ENCODE assay signal across 11 cellular contexts in genomic region chr3:53846851-53847155, GRCh38. TPM values are rescaled to one million over a fixed set of nuclear protein-coding genes. Genes with fewer than 3 reads are reported as not detected.
DNase-seq lines count a peak whose midpoint lies in the region; ATAC-seq, FAIRE-seq and TF ChIP-seq lines count a peak whose summit lies in the region.
"Had no signal": no experiment of that assay in that cellular context is flagged by ENCODE, and none has a peak within 500 bp of the region (broad histone marks: within the 10 kb centered on the region; RNA-seq: fewer than 3 reads in every experiment).

No MANE protein-coding gene starts in this region.

- H3K27me3 ChIP-seq in astrocyte (ENCODE audit: insufficient read depth, low read length) (peaks cover 24% of the 10 kb centered on the region), thoracic aorta (replicated peaks; ENCODE audit: insufficient read depth) (no peaks in the 10 kb centered on the region)

- H2AFZ ChIP-seq in astrocyte (ENCODE audit: low read depth, low read length) = peak overlapping the region; percentile 82

- H3K4me3 ChIP-seq in astrocyte (ENCODE audit: insufficient read depth, low read depth, low read length) = no peak overlapping the region
- H3K4me3 ChIP-seq in thoracic aorta = peak overlapping the region; percentile 82

- no peaks in the 10 kb centered on the region for H3K9me3 ChIP-seq in astrocyte (ENCODE audit: insufficient read depth, low read depth, low read length)
- no peaks in the 10 kb centered on the region for H3K9me3 ChIP-seq in thoracic aorta

- no peak for FAIRE-seq in astrocyte (lab: Jason Lieb, UNC)

- peaks cover 47% of the 10 kb centered on the region for H3K27me3 Mint-ChIP-seq in activated T-cell treated with anti-CD3 and anti-CD28 coated beads, Interleukin-2, amount 50 U/mL, for 4 hours (ENCODE audit: low read depth)
- H3K27me3 Mint-ChIP-seq in astrocyte (ENCODE audit: low read depth, unreplicated experiment) (peaks cover 38% of the 10 kb centered on the region), memory B cell (peaks cover 18% of the 10 kb centered on the region)

- no peaks in the 10 kb centered on the region for H4K20me1 ChIP-seq in astrocyte (ENCODE audit: insufficient read depth, low read length)
- H4K20me1 ChIP-seq: BLaER1 had no signal

- H3K9me3 Mint-ChIP-seq in activated T-cell treated with anti-CD3 and anti-CD28 coated beads, Interleukin-2, amount 50 U/mL, for 4 hours = no peaks in the 10 kb centered on the region
- H3K9me3 Mint-ChIP-seq in astrocyte (ENCODE audit: unreplicated experiment) (peaks cover 2% of the 10 kb centered on the region), memory B cell (no peaks in the 10 kb centered on the region)

- H3K9ac ChIP-seq in astrocyte (ENCODE audit: low read length) = no peak overlapping the region
- H3K9ac ChIP-seq: BLaER1 had no signal

- H3K4me1 Mint-ChIP-seq in activated T-cell treated with anti-CD3 and anti-CD28 coated beads, Interleukin-2, amount 50 U/mL, for 4 hours (ENCODE audit: low read depth) = peaks cover 9% of the 10 kb centered on the region
- peaks cover 2% of the 10 kb centered on the region for H3K4me1 Mint-ChIP-seq in astrocyte (ENCODE audit: low read depth, unreplicated experiment)
- H3K4me1 Mint-ChIP-seq in memory B cell = peaks cover 14% of the 10 kb centered on the region

- no peak overlapping the region for H3K27ac ChIP-seq in astrocyte (ENCODE audit: low read depth, low read length)
- H3K27ac ChIP-seq in thoracic aorta = no peak overlapping the region
- H3K27ac ChIP-seq: BLaER1 had no signal

- H3K27ac Mint-ChIP-seq in astrocyte (ENCODE audit: unreplicated experiment) = no peak overlapping the region
- H3K27ac Mint-ChIP-seq in memory B cell = no peak overlapping the region

- TF ChIP-seq CTCF in astrocyte (IDR thresholded peaks at IDR 0.05; ENCODE audit: insufficient read depth, low read depth, low read length) (no peak), thoracic aorta (IDR thresholded peaks at IDR 0.05) (no peak)

- peaks cover 8% of the 10 kb centered on the region for H3K4me1 ChIP-seq in astrocyte (ENCODE audit: insufficient read depth, low read length)
- peaks cover 3 to 21% of the 10 kb centered on the region in 2 donors for H3K4me1 ChIP-seq in thoracic aorta (ENCODE audit: control insufficient read depth in 1 of 2, low read depth in 2 of 2)

- no peak for ATAC-seq in activated T-cell treated with anti-CD3 and anti-CD28 coated beads, Interleukin-2, amount 50 U/mL, for 4 hours
- ATAC-seq in memory B cell (ENCODE audit: low read depth) (no peak), thoracic aorta (ENCODE audit: insufficient number of reproducible peaks, low FRiP score, low read depth) (no peak), HG03025 (IDR thresholded peaks at IDR 0.05; ENCODE audit: low FRiP score, unreplicated experiment) (no peak)

- H3K4me3 Mint-ChIP-seq in activated T-cell treated with anti-CD3 and anti-CD28 coated beads, Interleukin-2, amount 50 U/mL, for 4 hours = peak overlapping the region; percentile 64
- H3K4me3 Mint-ChIP-seq in astrocyte (ENCODE audit: unreplicated experiment) (peak overlapping the region; percentile 79), memory B cell (peak overlapping the region; percentile 76)

- H3K36me3 Mint-ChIP-seq in activated T-cell treated with anti-CD3 and anti-CD28 coated beads, Interleukin-2, amount 50 U/mL, for 4 hours (ENCODE audit: insufficient read depth) = no peaks in the 10 kb centered on the region
- no peaks in the 10 kb centered on the region for H3K36me3 Mint-ChIP-seq in astrocyte (ENCODE audit: low read depth, unreplicated experiment)
- H3K36me3 Mint-ChIP-seq in memory B cell = no peaks in the 10 kb centered on the region

- H3K36me3 ChIP-seq in astrocyte (ENCODE audit: insufficient read depth, low read length) (no peaks in the 10 kb centered on the region), thoracic aorta (no peaks in the 10 kb centered on the region)
- H3K36me3 ChIP-seq: BLaER1 had no signal

- peak overlapping the region; percentile 93 for H3K4me2 ChIP-seq in astrocyte (ENCODE audit: low read length)
- H3K4me2 ChIP-seq: BLaER1 had no signal

- H3K79me2 ChIP-seq in astrocyte (ENCODE audit: insufficient read depth, low read length) = no peaks in the 10 kb centered on the region

- DNase-seq in activated T-cell treated with anti-CD3 and anti-CD28 coated beads, Interleukin-2, amount 50 U/mL, for 4 hours = no peak
- DNase-seq in activated T-cell treated with anti-CD3 and anti-CD28 coated beads, Interleukin-2, amount 50 U/mL, for 1 hour = no peak
- DNase-seq in astrocyte (ENCODE audit: low read depth) (no peak), memory B cell (ENCODE audit: low spot score in 2 of 2) (no peak), thoracic aorta (ENCODE audit: low spot score) (no peak), DMS79 (lab: John Stamatoyannopoulos, UW) (no peak), NCI-H187 treated with DMSO at 0.1 percent for 48 hours (lab: John Stamatoyannopoulos, UW) (no peak)
- DNase-seq: SHP77 treated with DMSO at 0.1 percent for 48 hours had no signal

RNA-seq across cellular contexts. Expression of gene IL17RB, which starts 0.4 kb away (rescaled TPM):
- total RNA-seq in activated T-cell treated with anti-CD3 and anti-CD28 coated beads, Interleukin-2, amount 50 U/mL, for 4 hours = 1 to 10 TPM in 1 of 3 donors, under 1 TPM in 2; 0.53 to 1.3 (median 0.73) TPM
- 0.16 TPM in 1 of 2 replicates, not detected in the other for total RNA-seq in astrocyte
- 1 to 10 TPM in 1 of 2 donors, not detected in 1; 2.3 TPM for total RNA-seq in thoracic aorta
- total RNA-seq: HT1080 had no signal

RNA-seq across cellular contexts. Expression of gene CHDH, which starts 0.6 kb away (rescaled TPM):
- total RNA-seq in activated T-cell treated with anti-CD3 and anti-CD28 coated beads, Interleukin-2, amount 50 U/mL, for 4 hours = under 1 TPM; 0.38 to 0.69 (median 0.46) TPM
- total RNA-seq in astrocyte (0.22 and 0.48 TPM in 2 replicates), thoracic aorta (1 to 10 TPM in 1 of 2 donors, under 1 TPM in 1; 0.68 to 8.4 TPM)
- total RNA-seq: HT1080 had no signal

RNA-seq across cellular contexts. Expression of gene ACTR8, which starts 35.1 kb away (rescaled TPM):
- 10 to 100 TPM; 28.1 to 36.3 (median 36.2) TPM for total RNA-seq in activated T-cell treated with anti-CD3 and anti-CD28 coated beads, Interleukin-2, amount 50 U/mL, for 4 hours
- total RNA-seq in astrocyte (43.6 and 52.1 TPM in 2 replicates), thoracic aorta (10 to 100 TPM; 13.1 to 22.8 TPM)

RNA-seq across cellular contexts. Expression of gene SELENOK, which starts 44.9 kb away (rescaled TPM):
- total RNA-seq in activated T-cell treated with anti-CD3 and anti-CD28 coated beads, Interleukin-2, amount 50 U/mL, for 4 hours = 10 to 100 TPM; 65.0 to 81.9 (median 68.6) TPM
- total RNA-seq in astrocyte = 40.3 and 43.7 TPM in 2 replicates
- total RNA-seq in thoracic aorta = 10 to 100 TPM; 22.6 to 36.8 TPM
